In the genomic region with DNA sequence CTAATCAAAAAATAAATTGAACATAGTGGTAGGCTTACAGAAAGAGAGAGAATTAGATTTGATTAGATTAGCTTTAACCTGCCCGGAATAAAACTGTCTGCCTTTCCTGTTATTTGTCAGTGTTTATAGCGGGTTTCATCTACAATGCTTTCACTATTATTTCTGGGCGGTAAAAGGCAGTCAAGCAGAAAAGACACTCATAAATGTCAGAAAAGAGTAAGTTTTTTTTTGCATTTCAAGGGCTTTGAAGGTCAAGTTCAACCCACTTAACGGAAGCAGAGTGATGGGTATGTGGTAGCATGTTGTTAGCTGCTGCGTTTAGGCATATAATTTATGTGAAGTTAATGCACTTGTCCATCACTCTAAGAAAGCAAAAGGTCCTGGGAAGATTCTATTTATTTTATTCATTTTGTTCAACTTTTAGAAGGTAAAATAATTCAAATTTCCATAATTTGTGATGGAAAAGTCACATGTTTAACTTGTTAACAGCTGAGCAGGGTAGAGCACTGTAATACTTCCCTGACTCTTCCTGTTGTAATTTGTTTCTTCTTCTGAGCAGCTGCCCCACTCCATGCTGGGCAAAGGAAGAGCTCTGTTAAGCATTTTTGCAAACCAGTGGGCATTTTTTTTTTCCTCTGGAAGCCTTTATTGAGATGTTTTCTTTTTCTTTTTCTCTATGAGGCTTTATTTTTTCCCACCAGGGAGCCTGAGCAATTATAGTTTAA, we compare ENCODE assay signal across 11 cellular contexts.
DNase-seq lines count a peak whose midpoint lies in the region; ATAC-seq and TF ChIP-seq lines count a peak whose summit lies in the region.
"Had no signal": no experiment of that assay in that cellular context is flagged by ENCODE, and none has a peak within 500 bp of the region (broad histone marks: within the 10 kb centered on the region; RNA-seq: fewer than 3 reads in every experiment).

No MANE protein-coding gene starts in this region.

- CTCF ChIA-PET in activated naive CD4-positive, alpha-beta T cell treated with anti-CD3 and anti-CD28 coated beads for 36 hours (lab: Charles Lee), result interaction anchor here (1.1 to 2.3 kb wide), 8 partner anchors 9 to 140 kb away, joined by 3 to 8 read pairs (median 5); no protein-coding TSS in a partner anchor

- peak; percentile 30 for DNase-seq in activated naive CD4-positive, alpha-beta T cell treated with anti-CD3 and anti-CD28 coated beads for 36 hours
- DNase-seq in activated naive CD4-positive, alpha-beta T cell treated with Interleukin-2 at 50 U/mL for 16 hours, result no peak
- DNase-seq in NCI-H2227 treated with DMSO at 0.1 percent for 48 hours (lab: John Stamatoyannopoulos, UW) (peak; percentile 99), left lung (no peak), tibial artery (no peak), NCI-H2081 treated with DMSO at 0.1 percent for 48 hours (lab: John Stamatoyannopoulos, UW) (no peak)
- DNase-seq: activated gamma-delta T cell; Caco-2; stimulated activated CD4-positive, alpha-beta T cell treated with anti-CD3 and anti-CD28 coated beads, Interleukin-4, amount 100 ng/mL, for 1 hour had no signal

- intact Hi-C loops in activated naive CD4-positive, alpha-beta T cell treated with anti-CD3 and anti-CD28 coated beads for 36 hours (cut with micrococcal nuclease), result loop anchor here (1.0 to 5.0 kb wide), 8 partner anchors 27 to 1143 kb away; no protein-coding TSS in a partner anchor
- intact Hi-C loops in left lung (cut with DNase I) (no loop called here), tibial artery (cut with DNase I; ENCODE audit: low total_unique reads) (no loop called here)

- H3K4me1 ChIP-seq in left lung, result no peaks in the 10 kb centered on the region
- H3K4me1 ChIP-seq in tibial artery, result no peaks in the 10 kb centered on the region
- H3K4me1 ChIP-seq: Caco-2 had no signal

- no peaks in the 10 kb centered on the region for H3K27me3 Mint-ChIP-seq in activated naive CD4-positive, alpha-beta T cell treated with anti-CD3 and anti-CD28 coated beads for 36 hours (ENCODE audit: low read depth)
- H3K27me3 Mint-ChIP-seq in stimulated activated naive CD8-positive, alpha-beta T cell treated with anti-CD3 and anti-CD28 coated beads, Interleukin-15, Interleukin-2, amounts not matched to agents 100 ng/mL and 50 ng/mL, for 24 hours, result no peaks in the 10 kb centered on the region

- H3K4me3 ChIP-seq in left lung, result no peak overlapping the region
- no peak overlapping the region for H3K4me3 ChIP-seq in tibial artery

- H3K9me3 ChIP-seq in left lung (no peaks in the 10 kb centered on the region), tibial artery (no peaks in the 10 kb centered on the region)
- H3K9me3 ChIP-seq: Caco-2 had no signal

- no peaks in the 10 kb centered on the region for H3K36me3 Mint-ChIP-seq in activated naive CD4-positive, alpha-beta T cell treated with anti-CD3 and anti-CD28 coated beads for 36 hours (ENCODE audit: low read depth)
- no peaks in the 10 kb centered on the region for H3K36me3 Mint-ChIP-seq in stimulated activated naive CD8-positive, alpha-beta T cell treated with anti-CD3 and anti-CD28 coated beads, Interleukin-15, Interleukin-2, amounts not matched to agents 100 ng/mL and 50 ng/mL, for 24 hours (ENCODE audit: low read depth)

- H3K27ac Mint-ChIP-seq in activated naive CD4-positive, alpha-beta T cell treated with anti-CD3 and anti-CD28 coated beads for 36 hours, result peak overlapping the region; percentile 73
- H3K27ac Mint-ChIP-seq in stimulated activated naive CD8-positive, alpha-beta T cell treated with anti-CD3 and anti-CD28 coated beads, Interleukin-15, Interleukin-2, amounts not matched to agents 100 ng/mL and 50 ng/mL, for 24 hours, result peak overlapping the region; percentile 1

- TF ChIP-seq CTCF in left lung (IDR thresholded peaks at IDR 0.05) (no peak), tibial artery (IDR thresholded peaks at IDR 0.05) (no peak)

- peaks cover 76% of the 10 kb centered on the region for H3K4me1 Mint-ChIP-seq in activated naive CD4-positive, alpha-beta T cell treated with anti-CD3 and anti-CD28 coated beads for 36 hours (ENCODE audit: low read depth)
- peaks cover 40% of the 10 kb centered on the region for H3K4me1 Mint-ChIP-seq in stimulated activated naive CD8-positive, alpha-beta T cell treated with anti-CD3 and anti-CD28 coated beads, Interleukin-15, Interleukin-2, amounts not matched to agents 100 ng/mL and 50 ng/mL, for 24 hours (ENCODE audit: low read depth)

- H3K9me3 Mint-ChIP-seq in activated naive CD4-positive, alpha-beta T cell treated with anti-CD3 and anti-CD28 coated beads for 36 hours, result no peaks in the 10 kb centered on the region
- H3K9me3 Mint-ChIP-seq in stimulated activated naive CD8-positive, alpha-beta T cell treated with anti-CD3 and anti-CD28 coated beads, Interleukin-15, Interleukin-2, amounts not matched to agents 100 ng/mL and 50 ng/mL, for 24 hours, result no peaks in the 10 kb centered on the region

- H3K27me3 ChIP-seq in left lung, result no peaks in the 10 kb centered on the region
- H3K27me3 ChIP-seq in tibial artery, result no peaks in the 10 kb centered on the region

- H3K27ac ChIP-seq in left lung (no peak overlapping the region), tibial artery (no peak overlapping the region)

- peak overlapping the region; percentile 49 for H3K4me3 Mint-ChIP-seq in activated naive CD4-positive, alpha-beta T cell treated with anti-CD3 and anti-CD28 coated beads for 36 hours
- peak overlapping the region; percentile 20 for H3K4me3 Mint-ChIP-seq in stimulated activated naive CD8-positive, alpha-beta T cell treated with anti-CD3 and anti-CD28 coated beads, Interleukin-15, Interleukin-2, amounts not matched to agents 100 ng/mL and 50 ng/mL, for 24 hours

- ATAC-seq in HG02840 (IDR thresholded peaks at IDR 0.05; ENCODE audit: low FRiP score, unreplicated experiment) (peak; percentile 70), left lung (no peak)

- no peaks in the 10 kb centered on the region for H3K36me3 ChIP-seq in left lung
- no peaks in the 10 kb centered on the region for H3K36me3 ChIP-seq in tibial artery

Comparison
In these comparisons a context has a peak if more than half of its experiments do, and no peak if none do; other contexts are left out.
1. DNase-seq: peak in activated naive CD4-positive, alpha-beta T cell treated with anti-CD3 and anti-CD28 coated beads for 36 hours (single experiment) and NCI-H2227 treated with DMSO at 0.1 percent for 48 hours (single experiment); none in activated naive CD4-positive, alpha-beta T cell treated with Interleukin-2 at 50 U/mL for 16 hours (single experiment), left lung (0 of 2), tibial artery (0 of 2) and NCI-H2081 treated with DMSO at 0.1 percent for 48 hours (single experiment).